In genomic region chr5:144594234-144594633, GRCh38 we compare ENCODE assay signal across 6 cellular contexts.
DNase-seq lines count a peak whose midpoint lies in the region; ATAC-seq, FAIRE-seq and TF ChIP-seq lines count a peak whose summit lies in the region.
"Not testable (repeated sequence)": the region's sequence is repeated elsewhere in the genome, so short reads cannot be mapped to it uniquely, and the experiment has no call there.

No MANE protein-coding gene starts in this region.

- H3K23me2 ChIP-seq in H1 (ENCODE audit: low read depth, low read length): not testable (repeated sequence)

- H3K4me1 ChIP-seq in H1 (replicated peaks in 1 of 4; ENCODE audit: control insufficient read depth in 3 of 4, insufficient read depth in 4 of 4, low read length in 3 of 4); HepG2 (ENCODE audit: insufficient read depth, low read length): not testable (repeated sequence)

- ATAC-seq in HepG2: not testable (repeated sequence)

- H3K9me3 ChIP-seq in H1 (ENCODE audit: insufficient read depth in 2 of 2, low read depth in 1 of 2, low read length in 1 of 2); HepG2 (ENCODE audit: low read length): not testable (repeated sequence)

- H3K4ac ChIP-seq in H1 (replicated peaks; ENCODE audit: insufficient read length, low read depth, low read length): not testable (repeated sequence)

- H3K36me3 ChIP-seq in H1 (ENCODE audit: control insufficient read depth in 2 of 4, insufficient read depth in 4 of 4, low read length in 3 of 4); HepG2 (replicated peaks in 1 of 2; ENCODE audit: control insufficient read depth in 1 of 2, insufficient read depth in 2 of 2, low read length in 2 of 2): not testable (repeated sequence)

- not testable (repeated sequence) for TF ChIP-seq RAD21 in H1 (IDR thresholded peaks at IDR 0.05 in 1 of 2, conservative IDR thresholded peaks at IDR 0.05 in 1 of 2; ENCODE audit: low read depth in 2 of 2, low read length in 2 of 2); HepG2 (CRISPR knock-in tag; IDR thresholded peaks at IDR 0.05)

- not testable (repeated sequence) for H3K23ac ChIP-seq in H1 (ENCODE audit: insufficient read length)

- POLR2A ChIA-PET in H1 (lab: Charles Lee; ENCODE audit: partially characterized antibody); HepG2 (lab: Yijun Ruan, JAX): not testable (repeated sequence)

- intact Hi-C loops in HepG2 (cut with micrococcal nuclease; ENCODE audit: unreplicated experiment): not testable (repeated sequence)

- not testable (repeated sequence) for H4K91ac ChIP-seq in H1 (replicated peaks; ENCODE audit: insufficient read length, low read length)

- H3K27ac ChIP-seq in H1 (ENCODE audit: low read depth, low read length); HepG2 (ENCODE audit: extremely low read length, insufficient read depth, low read length): not testable (repeated sequence)

- CTCF ChIA-PET in H1 (lab: Charles Lee; ENCODE audit: partially characterized antibody): interaction anchor here (1.4 kb wide), 1 partner anchor 9 kb away, joined by 4 read pairs; no protein-coding TSS in a partner anchor
- CTCF ChIA-PET in HepG2 (lab: Yijun Ruan, JAX; ENCODE audit: low intra/inter-chr PET ratio, low total read pairs): not testable (repeated sequence)

- TF ChIP-seq EP300 in H1 (IDR thresholded peaks at IDR 0.05; ENCODE audit: borderline replicate concordance in 1 of 2, low read depth in 2 of 2, low read length in 2 of 2); HepG2 (IDR thresholded peaks at IDR 0.05; ENCODE audit: low read depth in 2 of 2, low read length in 2 of 2); HepG2 (CRISPR knock-in tag; IDR thresholded peaks at IDR 0.05; ENCODE audit: borderline replicate concordance): not testable (repeated sequence)

- H4K8ac ChIP-seq in H1 (ENCODE audit: extremely low read depth, insufficient read depth, low read length): not testable (repeated sequence)

- in situ Hi-C loops in HepG2 (cut with HindIII; ENCODE audit: extremely low pct_ligation_motif_present, low pct_unique_long_range_greater_than_20kb): not testable (repeated sequence)

- not testable (repeated sequence) for H3K56ac ChIP-seq in H1 (replicated peaks; ENCODE audit: insufficient read length, low read depth, low read length)

- not testable (repeated sequence) for TF ChIP-seq CTCF in H1 (IDR thresholded peaks at IDR 0.05; ENCODE audit: control extremely low read depth in 1 of 3, insufficient read depth in 1 of 3, low read depth in 1 of 3, low read length in 3 of 3); HepG2 (CRISPR knock-in tag; IDR thresholded peaks at IDR 0.05)

- not testable (repeated sequence) for H3K79me1 ChIP-seq in H1 (ENCODE audit: low read depth, low read length)

- not testable (repeated sequence) for H2BK5ac ChIP-seq in H1 (ENCODE audit: low read depth, low read length)

- H3K18ac ChIP-seq in H1 (ENCODE audit: extremely low read depth, low read length): not testable (repeated sequence)

- H2AFZ ChIP-seq in H1 (ENCODE audit: low read length): 0 out of 2 replicates have a peak overlapping the region, but pooled peaks have one; percentile 62
- not testable (repeated sequence) for H2AFZ ChIP-seq in HepG2 (ENCODE audit: low read length)

- not testable (repeated sequence) for H2AK5ac ChIP-seq in H1 (ENCODE audit: low read depth, low read length)

- not testable (repeated sequence) for H3K79me2 ChIP-seq in H1 (ENCODE audit: control insufficient read depth in 1 of 2, insufficient read depth in 2 of 2, low read length in 2 of 2); HepG2 (ENCODE audit: insufficient read depth, low read length)

- H3K27me3 ChIP-seq in H1 (replicated peaks in 1 of 4; ENCODE audit: control insufficient read depth in 3 of 4, extremely low read depth in 1 of 4, insufficient read depth in 3 of 4, low read length in 3 of 4); HepG2 (ENCODE audit: control insufficient read depth in 1 of 2, insufficient read depth in 2 of 2, low read length in 2 of 2): not testable (repeated sequence)

- H2BK20ac ChIP-seq in H1 (ENCODE audit: low read length): not testable (repeated sequence)

- not testable (repeated sequence) for H4K5ac ChIP-seq in H1 (ENCODE audit: insufficient read length, low read depth, low read length)

- peak overlapping the region in 1 of 2 experiments; percentile 38; a peak in 1 of 4 replicates for H3K4me2 ChIP-seq in H1 (ENCODE audit: insufficient read depth in 1 of 2, low read depth in 2 of 2, low read length in 2 of 2)
- H3K4me2 ChIP-seq in HepG2 (ENCODE audit: low read depth, low read length): not testable (repeated sequence)

- H2BK120ac ChIP-seq in H1 (replicated peaks; ENCODE audit: low read depth, low read length): not testable (repeated sequence)

- FAIRE-seq in H1 (lab: Jason Lieb, UNC); HepG2 (lab: Jason Lieb, UNC): not testable (repeated sequence)

- BruUV-seq in HepG2 (replicated peaks; lab: Mats Ljungman, UMichigan): not testable (repeated sequence)

- not testable (repeated sequence) for H2BK12ac ChIP-seq in H1 (ENCODE audit: low read depth, low read length)

- H2BK15ac ChIP-seq in H1 (ENCODE audit: low read length): not testable (repeated sequence)

- not testable (repeated sequence) for H3K4me3 ChIP-seq in H1 (ENCODE audit: extremely low read depth in 1 of 4, insufficient read depth in 2 of 4, low read depth in 3 of 4, low read length in 4 of 4); HepG2 (replicated peaks in 1 of 3; ENCODE audit: insufficient read depth in 1 of 3, low read depth in 2 of 3, low read length in 3 of 3)

- H3K14ac ChIP-seq in H1 (ENCODE audit: insufficient read length): not testable (repeated sequence)

- not testable (repeated sequence) for TF ChIP-seq POLR2A in H1 (IDR thresholded peaks at IDR 0.05; ENCODE audit: control extremely low read depth in 1 of 2, low read depth in 2 of 2, low read length in 2 of 2); HepG2 (IDR thresholded peaks at IDR 0.05; ENCODE audit: insufficient read depth in 1 of 2, low read depth in 2 of 2, low read length in 2 of 2)

- DNase-seq in DMS53 treated with DMSO at 0.1 percent for 48 hours (lab: John Stamatoyannopoulos, UW; ENCODE audit: unreplicated experiment) (peak; percentile 37), NCI-H1417 (lab: John Stamatoyannopoulos, UW) (peak; percentile 10 to 69 (median 22)), NCI-H345 (lab: John Stamatoyannopoulos, UW) (peak; percentile 70), NCI-H748 (lab: John Stamatoyannopoulos, UW; ENCODE audit: unreplicated experiment) (peak; percentile 94), HepG2 (ENCODE audit: low spot score) (peak; percentile 2)
- DNase-seq in H1 (ENCODE audit: low read depth in 1 of 2, low spot score in 2 of 2): not testable (repeated sequence)

- 88% methylated on average over 3 of the region's 4 CpGs; no CpG with 5 or more reads in 1 of the 2 experiments for WGBS in H1 (ENCODE audit: extremely low coverage in 1 of 2, insufficient coverage in 1 of 2, insufficient read length in 1 of 2, insufficient replicate concordance in 2 of 2, low coverage in 1 of 2, low lambda C conversion rate in 2 of 2, missing lambda C conversion rate in 1 of 2), 2 experiments
- no CpG with 5 or more reads among the region's 4 CpGs for WGBS in HepG2 (ENCODE audit: low lambda C conversion rate)

- H3K9ac ChIP-seq in H1 (replicated peaks in 1 of 4; ENCODE audit: extremely low read depth in 1 of 4, low read depth in 3 of 4, low read length in 3 of 4); HepG2 (ENCODE audit: insufficient read depth, low read depth, low read length): not testable (repeated sequence)

- H4K20me1 ChIP-seq in H1 (replicated peaks in 1 of 2; ENCODE audit: control insufficient read depth in 1 of 2, insufficient read depth in 2 of 2, low read length in 2 of 2); HepG2 (ENCODE audit: insufficient read depth, low read length): not testable (repeated sequence)
